ENCODE assay signal across 11 cellular contexts in the genomic region with DNA sequence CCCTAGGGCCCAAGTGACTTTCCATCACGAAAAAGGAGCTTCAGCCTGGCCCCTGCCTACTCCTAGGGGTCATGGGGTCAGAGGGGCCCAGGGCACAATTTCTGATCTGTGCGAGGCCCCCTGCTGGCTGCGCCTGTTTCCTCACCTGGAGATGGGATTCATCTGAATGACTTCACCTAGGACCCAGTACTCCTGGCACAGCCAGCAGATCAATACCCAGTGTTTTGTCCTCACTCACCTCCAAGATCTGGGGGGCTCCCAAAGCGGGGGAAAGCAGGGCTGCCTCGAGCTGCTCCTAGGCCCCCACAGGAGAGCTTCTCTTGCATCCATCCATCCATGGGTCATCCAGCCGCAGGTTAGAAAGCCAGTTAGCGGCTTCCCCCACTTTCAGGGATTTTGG. TPM values are rescaled to one million over a fixed set of nuclear protein-coding genes. Genes with fewer than 3 reads are reported as not detected.
DNase-seq lines count a peak whose midpoint lies in the region; ATAC-seq, FAIRE-seq and TF ChIP-seq lines count a peak whose summit lies in the region.
"Had no signal": no experiment of that assay in that cellular context is flagged by ENCODE, and none has a peak within 500 bp of the region (broad histone marks: within the 10 kb centered on the region; RNA-seq: fewer than 3 reads in every experiment).

No MANE protein-coding gene starts in this region.

- no peaks in the 10 kb centered on the region for H3K27me3 ChIP-seq in Karpas-422 (ENCODE audit: low read length)

- no peak overlapping the region for H3K4me3 ChIP-seq in Karpas-422 (ENCODE audit: low read length)
- H3K4me3 ChIP-seq: mucosa of descending colon had no signal

- TF ChIP-seq CTCF in chondrocyte (IDR thresholded peaks at IDR 0.05), result peak; percentile 54

- no peaks in the 10 kb centered on the region for H3K9me3 ChIP-seq in Karpas-422 (ENCODE audit: low read length)
- H3K9me3 ChIP-seq: mucosa of descending colon had no signal

- DNase-seq in activated effector memory CD4-positive, alpha-beta T cell treated with anti-CD3 and anti-CD28 coated beads, Interleukin-2, amount 50 U/mL, for 16 hours, result peak; percentile 69
- no peak for DNase-seq in activated effector memory CD4-positive, alpha-beta T cell treated with Interleukin-2 at 50 U/mL for 16 hours
- peak; percentile 68 for DNase-seq in Karpas-422
- no peak for DNase-seq in chondrocyte (ENCODE audit: low spot score)
- peak; percentile 12 for DNase-seq in stimulated activated CD4-positive, alpha-beta T cell treated with anti-CD3 and anti-CD28 coated beads, Interleukin-4, amount 100 ng/mL, for 24 hours
- no peak for DNase-seq in RCC 7860 (ENCODE audit: low spot score)
- DNase-seq: effector memory CD8-positive, alpha-beta T cell; NCI-H1694 treated with DMSO at 0.1 percent for 48 hours had no signal

- H3K36me3 Mint-ChIP-seq in chondrocyte (ENCODE audit: low read depth), result no peaks in the 10 kb centered on the region

- no peaks in the 10 kb centered on the region for H3K79me2 ChIP-seq in Karpas-422 (ENCODE audit: low read length)

- H3K9me2 ChIP-seq in Karpas-422 (replicated peaks; ENCODE audit: insufficient read depth, low read length), result no peaks in the 10 kb centered on the region

- FAIRE-seq in RCC 7860 (lab: Jason Lieb, UNC), result no peak

- ATAC-seq in GM19324 (IDR thresholded peaks at IDR 0.05; ENCODE audit: low FRiP score, unreplicated experiment) (no peak), HG03432 (IDR thresholded peaks at IDR 0.05; ENCODE audit: unreplicated experiment) (no peak)
- ATAC-seq: effector memory CD8-positive, alpha-beta T cell; mucosa of descending colon had no signal

- H4K20me1 ChIP-seq in Karpas-422 (ENCODE audit: insufficient read depth, low read depth, low read length), result no peaks in the 10 kb centered on the region

- no peaks in the 10 kb centered on the region for H3K9me3 Mint-ChIP-seq in chondrocyte (ENCODE audit: low read depth)
- H3K9me3 Mint-ChIP-seq: effector memory CD8-positive, alpha-beta T cell had no signal

- no peak overlapping the region for H3K27ac ChIP-seq in Karpas-422 (ENCODE audit: low read length)

- peaks cover 5% of the 10 kb centered on the region; the same call in 1 of the 2 replicates for H3K4me1 ChIP-seq in Karpas-422 (ENCODE audit: low read length)

- H3K36me3 ChIP-seq in Karpas-422 (ENCODE audit: insufficient read depth, low read length), result no peaks in the 10 kb centered on the region

- H3K27ac Mint-ChIP-seq in chondrocyte (ENCODE audit: unreplicated experiment), result no peak overlapping the region
- H3K27ac Mint-ChIP-seq: effector memory CD8-positive, alpha-beta T cell had no signal

- H3K27me3 Mint-ChIP-seq in chondrocyte (ENCODE audit: low read depth), result peaks cover 29% of the 10 kb centered on the region

- H3K4me1 Mint-ChIP-seq in chondrocyte (ENCODE audit: low read depth), result no peaks in the 10 kb centered on the region

- H3K4me3 Mint-ChIP-seq in chondrocyte (ENCODE audit: unreplicated experiment), result no peak overlapping the region
- H3K4me3 Mint-ChIP-seq: effector memory CD8-positive, alpha-beta T cell had no signal

- H2AFZ ChIP-seq in Karpas-422 (ENCODE audit: low read length), result no peak overlapping the region

- H3K9ac ChIP-seq in Karpas-422 (ENCODE audit: low read length), result no peak overlapping the region

- no peak overlapping the region for H3K4me2 ChIP-seq in Karpas-422 (ENCODE audit: low read depth, low read length, poor library complexity, severe bottlenecking)

RNA-seq across cellular contexts. Expression of a gene that starts 33.8 kb away (rescaled TPM):
- 6.3 and 12.1 TPM in 2 replicates for total RNA-seq in Karpas-422 (2014; rRNA removed; shearing (Covaris generic); ENCODE audit: low replicate concordance)
- total RNA-seq in chondrocyte, result 2.4 to 2.5 TPM in 2 of 3 replicates, not detected in the other

Comparison
In these comparisons a context has a peak if more than half of its experiments do, and no peak if none do; other contexts are left out.
1. DNase-seq: peak in activated effector memory CD4-positive, alpha-beta T cell treated with anti-CD3 and anti-CD28 coated beads, Interleukin-2, amount 50 U/mL, for 16 hours (single experiment), Karpas-422 (single experiment) and stimulated activated CD4-positive, alpha-beta T cell treated with anti-CD3 and anti-CD28 coated beads, Interleukin-4, amount 100 ng/mL, for 24 hours (single experiment); none in activated effector memory CD4-positive, alpha-beta T cell treated with Interleukin-2 at 50 U/mL for 16 hours (single experiment), chondrocyte (single experiment) and RCC 7860 (single experiment).